15 cellular contexts compared by ENCODE assay signal in the genomic region with DNA sequence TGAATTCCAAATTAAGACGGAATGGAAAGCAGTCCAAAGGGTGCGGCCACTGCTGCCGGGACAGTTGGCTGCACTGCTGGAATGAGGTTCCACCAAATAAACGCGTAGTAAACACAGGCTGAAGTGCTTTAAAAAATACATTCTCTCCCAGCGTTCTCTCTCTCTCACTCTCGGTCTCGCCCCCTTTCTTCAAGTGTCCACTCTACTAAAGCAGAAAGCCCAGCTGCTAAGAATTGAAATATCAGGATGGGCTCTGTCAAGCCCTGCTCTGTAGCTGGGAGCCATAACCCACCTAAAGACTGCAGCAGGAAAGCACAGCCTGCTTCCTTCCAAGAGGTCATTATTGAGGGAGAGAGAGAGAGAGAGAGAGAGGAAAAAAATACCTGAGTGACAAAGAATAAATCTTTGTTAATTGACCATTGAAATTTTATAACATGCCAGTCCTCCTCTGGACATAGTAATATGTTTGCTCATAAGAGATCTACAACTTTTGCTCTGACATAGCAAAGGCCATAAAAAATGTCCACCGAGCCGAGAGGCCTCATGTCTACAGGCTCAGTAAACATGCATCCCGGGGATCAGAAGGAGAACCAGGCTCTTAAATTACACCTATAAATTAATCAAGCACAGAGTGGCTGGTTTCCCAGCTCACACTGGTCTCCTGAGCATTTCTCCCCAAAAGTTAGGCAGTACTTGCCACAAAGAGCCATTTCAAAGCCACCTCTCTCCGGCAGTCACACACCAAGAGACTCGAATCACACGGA.
DNase-seq lines count a peak whose midpoint lies in the region; ATAC-seq, FAIRE-seq and TF ChIP-seq lines count a peak whose summit lies in the region.
"Had no signal": no experiment of that assay in that cellular context is flagged by ENCODE, and none has a peak within 500 bp of the region (broad histone marks: within the 10 kb centered on the region; RNA-seq: fewer than 3 reads in every experiment).

No MANE protein-coding gene starts in this region.

- no peak for ATAC-seq in stimulated activated effector memory CD8-positive, alpha-beta T cell treated with anti-CD3 and anti-CD28 coated beads, Interleukin-12 subunit alpha, Interleukin-12 subunit beta, amount 100 ng/mL, for 72 hours
- ATAC-seq in GM21447 (IDR thresholded peaks at IDR 0.05; ENCODE audit: unreplicated experiment), result no peak
- ATAC-seq: activated naive CD4-positive, alpha-beta T cell treated with anti-CD3 and anti-CD28 coated beads, Interleukin-2, amount 50 U/mL, for 72 hours had no signal

- H3K4me3 Mint-ChIP-seq in Caco-2 (ENCODE audit: unreplicated experiment) (no peak overlapping the region), astrocyte (ENCODE audit: unreplicated experiment) (no peak overlapping the region)
- H3K4me3 Mint-ChIP-seq in stimulated activated effector memory CD8-positive, alpha-beta T cell treated with anti-CD3 and anti-CD28 coated beads, Interleukin-12 subunit alpha, Interleukin-12 subunit beta, amount 100 ng/mL, for 72 hours, result no peak overlapping the region

- H3K9me3 ChIP-seq in Caco-2 (no peaks in the 10 kb centered on the region), astrocyte (ENCODE audit: insufficient read depth, low read depth, low read length) (no peaks in the 10 kb centered on the region), sigmoid colon (no peaks in the 10 kb centered on the region), A673 (ENCODE audit: low read depth, low read length, poor library complexity, severe bottlenecking) (no peaks in the 10 kb centered on the region)
- H3K9me3 ChIP-seq: tibial nerve had no signal

- H3K36me3 ChIP-seq in Caco-2 (ENCODE audit: control insufficient read depth, insufficient read depth, low read length), result peaks cover 1% of the 10 kb centered on the region; the same call in 1 of the 2 replicates
- no peaks in the 10 kb centered on the region for H3K36me3 ChIP-seq in astrocyte (ENCODE audit: insufficient read depth, low read length)
- no peaks in the 10 kb centered on the region for H3K36me3 ChIP-seq in sigmoid colon
- H3K36me3 ChIP-seq in A673 (ENCODE audit: insufficient read depth, low read length, poor library complexity, severe bottlenecking), result no peaks in the 10 kb centered on the region
- H3K36me3 ChIP-seq: SJCRH30, tibial nerve had no signal

- BruUV-seq in Caco-2 (replicated peaks; lab: Mats Ljungman, UMichigan) (no TSS peak), A673 (replicated peaks; lab: Mats Ljungman, UMichigan) (no TSS peak)

- H3K4me1 Mint-ChIP-seq in Caco-2 (ENCODE audit: low read depth, unreplicated experiment) (peaks cover 61% of the 10 kb centered on the region), astrocyte (ENCODE audit: low read depth, unreplicated experiment) (peaks cover 57% of the 10 kb centered on the region)
- H3K4me1 Mint-ChIP-seq in stimulated activated effector memory CD8-positive, alpha-beta T cell treated with anti-CD3 and anti-CD28 coated beads, Interleukin-12 subunit alpha, Interleukin-12 subunit beta, amount 100 ng/mL, for 72 hours, result no peaks in the 10 kb centered on the region

- no peak for TF ChIP-seq POLR2A in sigmoid colon (IDR thresholded peaks at IDR 0.05)

- POLR2A ChIA-PET in Caco-2 (lab: Charles Lee) (no interaction called here), A673 (lab: Charles Lee; ENCODE audit: low non-redundant PET) (no interaction called here)

- no peak overlapping the region for H2AFZ ChIP-seq in astrocyte (ENCODE audit: low read depth, low read length)

- H3K9ac ChIP-seq in astrocyte (ENCODE audit: low read length), result no peak overlapping the region

- TF ChIP-seq CTCF in Caco-2 (IDR thresholded peaks at IDR 0.05; ENCODE audit: insufficient read depth in 1 of 2, low read depth in 1 of 2, low read length in 1 of 2, severe bottlenecking in 1 of 2, unreplicated experiment in 1 of 2) (no peak), astrocyte (IDR thresholded peaks at IDR 0.05; ENCODE audit: insufficient read depth, low read depth, low read length) (no peak), sigmoid colon (IDR thresholded peaks at IDR 0.05) (no peak), A673 (conservative IDR thresholded peaks at IDR 0.05; ENCODE audit: low read depth, low read length) (no peak)

- H3K9me3 Mint-ChIP-seq in Caco-2 (ENCODE audit: unreplicated experiment) (no peaks in the 10 kb centered on the region), astrocyte (ENCODE audit: unreplicated experiment) (peaks cover 2% of the 10 kb centered on the region)
- peaks cover 3% of the 10 kb centered on the region for H3K9me3 Mint-ChIP-seq in stimulated activated effector memory CD8-positive, alpha-beta T cell treated with anti-CD3 and anti-CD28 coated beads, Interleukin-12 subunit alpha, Interleukin-12 subunit beta, amount 100 ng/mL, for 72 hours

- no peak overlapping the region for H3K27ac ChIP-seq in astrocyte (ENCODE audit: low read depth, low read length)
- H3K27ac ChIP-seq in sigmoid colon, result peak overlapping the region; percentile 61 to 89 (median 78)
- H3K27ac ChIP-seq in A673 (ENCODE audit: low read depth, low read length, poor library complexity, severe bottlenecking), result no peak overlapping the region
- H3K27ac ChIP-seq: SJCRH30 had no signal

- H3K27me3 ChIP-seq in Caco-2 (replicated peaks; ENCODE audit: control insufficient read depth, insufficient read depth, low read length), result no peaks in the 10 kb centered on the region
- peaks cover 2% of the 10 kb centered on the region for H3K27me3 ChIP-seq in astrocyte (ENCODE audit: insufficient read depth, low read length)
- no peaks in the 10 kb centered on the region for H3K27me3 ChIP-seq in sigmoid colon
- peaks cover 45% of the 10 kb centered on the region for H3K27me3 ChIP-seq in A673 (replicated peaks; ENCODE audit: insufficient read depth, low read depth, low read length, poor library complexity)
- H3K27me3 ChIP-seq: SJCRH30 had no signal

- no peak for FAIRE-seq in astrocyte (lab: Jason Lieb, UNC)

- DNase-seq in Caco-2 (no peak), astrocyte (ENCODE audit: low read depth) (no peak), left kidney (ENCODE audit: low read depth, low spot score) (peak; percentile 95), sigmoid colon (no peak), A673 (ENCODE audit: low spot score) (no peak), HT-29 (ENCODE audit: low spot score) (no peak)
- DNase-seq in stimulated activated effector memory CD8-positive, alpha-beta T cell treated with anti-CD3 and anti-CD28 coated beads, Interleukin-12 subunit alpha, Interleukin-12 subunit beta, amount 100 ng/mL, for 72 hours (ENCODE audit: low spot score in 2 of 2), result no peak
- DNase-seq: activated CD8-positive, alpha-beta memory T cell treated with anti-CD3 and anti-CD28 coated beads, Interleukin-2, amount 50 U/mL, for 48 hours; NCI-H2107; NK-92 treated with Interleukin-12 subunit alpha and Interleukin-12 subunit beta, amount 100 ng/mL, for 24 hours; SJCRH30 had no signal

- H3K27me3 Mint-ChIP-seq in Caco-2 (ENCODE audit: insufficient read depth, unreplicated experiment), result no peaks in the 10 kb centered on the region
- H3K27me3 Mint-ChIP-seq in astrocyte (ENCODE audit: low read depth, unreplicated experiment), result no peaks in the 10 kb centered on the region

- CTCF ChIA-PET in Caco-2 (lab: Charles Lee), result no interaction called here
- CTCF ChIA-PET in A673 (lab: Charles Lee), result no interaction called here

- H3K36me3 Mint-ChIP-seq in Caco-2 (ENCODE audit: insufficient read depth, unreplicated experiment), result peaks cover 94% of the 10 kb centered on the region
- H3K36me3 Mint-ChIP-seq in astrocyte (ENCODE audit: low read depth, unreplicated experiment), result peaks cover 2% of the 10 kb centered on the region
- no peaks in the 10 kb centered on the region for H3K36me3 Mint-ChIP-seq in stimulated activated effector memory CD8-positive, alpha-beta T cell treated with anti-CD3 and anti-CD28 coated beads, Interleukin-12 subunit alpha, Interleukin-12 subunit beta, amount 100 ng/mL, for 72 hours

- no peak overlapping the region for H3K4me3 ChIP-seq in Caco-2 (ENCODE audit: low read depth, low read length)
- no peak overlapping the region for H3K4me3 ChIP-seq in astrocyte (ENCODE audit: insufficient read depth, low read depth, low read length)
- H3K4me3 ChIP-seq in sigmoid colon, result no peak overlapping the region
- no peak overlapping the region for H3K4me3 ChIP-seq in A673 (ENCODE audit: low read depth, low read length, poor library complexity, severe bottlenecking)
- H3K4me3 ChIP-seq: coronary artery, SJCRH30, tibial nerve had no signal

- WGBS in sigmoid colon, 2 donors, result 27 to 56% methylated on average over 14 of the region's 14 CpGs

- H4K20me1 ChIP-seq in astrocyte (ENCODE audit: insufficient read depth, low read length), result no peaks in the 10 kb centered on the region

- TF ChIP-seq EP300 in sigmoid colon (IDR thresholded peaks at IDR 0.05), result no peak

- no peak overlapping the region for H3K4me2 ChIP-seq in astrocyte (ENCODE audit: low read length)

- H3K27ac Mint-ChIP-seq in Caco-2 (ENCODE audit: unreplicated experiment), result peak overlapping the region; percentile 16
- peak overlapping the region; percentile 42 for H3K27ac Mint-ChIP-seq in astrocyte (ENCODE audit: unreplicated experiment)
- no peak overlapping the region for H3K27ac Mint-ChIP-seq in stimulated activated effector memory CD8-positive, alpha-beta T cell treated with anti-CD3 and anti-CD28 coated beads, Interleukin-12 subunit alpha, Interleukin-12 subunit beta, amount 100 ng/mL, for 72 hours
- H3K27ac Mint-ChIP-seq: activated naive CD4-positive, alpha-beta T cell treated with anti-CD3 and anti-CD28 coated beads, Interleukin-2, amount 50 U/mL, for 72 hours had no signal

- H3K4me1 ChIP-seq in Caco-2, result peaks cover 32% of the 10 kb centered on the region; the same call in 1 of the 2 replicates
- H3K4me1 ChIP-seq in astrocyte (ENCODE audit: insufficient read depth, low read length), result peaks cover 12% of the 10 kb centered on the region
- peaks cover 0 to 76% (median 58%) of the 10 kb centered on the region in 4 donors for H3K4me1 ChIP-seq in sigmoid colon
- H3K4me1 ChIP-seq in A673 (ENCODE audit: insufficient read depth, low read length, poor library complexity, severe bottlenecking), result no peaks in the 10 kb centered on the region

- intact Hi-C loops in Caco-2 (cut with micrococcal nuclease; ENCODE audit: unreplicated experiment), result no loop called here
- intact Hi-C loops in sigmoid colon (cut with DNase I), result loop anchor here (10.0 kb wide), 1 partner anchor 221 kb away; no protein-coding TSS in a partner anchor
- intact Hi-C loops in A673 (cut with micrococcal nuclease; ENCODE audit: unreplicated experiment), result no loop called here

- H3K79me2 ChIP-seq in astrocyte (ENCODE audit: insufficient read depth, low read length), result no peaks in the 10 kb centered on the region

Comparison
In these comparisons a context has a peak if more than half of its experiments do, and no peak if none do; other contexts are left out.
1. H3K27ac ChIP-seq: peak in sigmoid colon (4 of 4); none in astrocyte (single experiment) and A673 (single experiment).